ENCODE assay signal across 10 cellular contexts in the genomic region with DNA sequence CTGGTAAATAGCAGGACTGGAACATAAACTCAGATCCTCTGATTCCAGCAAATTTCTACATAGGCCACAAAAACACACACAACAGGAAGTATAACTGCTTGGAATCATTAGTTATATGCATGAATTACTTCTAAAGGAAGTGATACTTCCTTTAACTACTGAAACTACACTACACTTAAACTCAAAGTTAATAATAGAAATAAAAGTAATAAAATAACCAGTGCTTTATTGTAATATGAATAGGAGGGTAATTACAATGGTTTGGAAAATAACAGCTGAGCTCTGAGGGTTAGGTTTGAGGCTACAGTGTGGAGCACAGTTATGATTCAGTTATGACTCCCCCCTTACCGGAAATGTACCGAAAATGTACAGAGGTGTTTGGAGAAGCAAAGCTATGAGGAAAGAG. TPM values are rescaled to one million over a fixed set of nuclear protein-coding genes. Genes with fewer than 3 reads are reported as not detected.
DNase-seq lines count a peak whose midpoint lies in the region; ATAC-seq and TF ChIP-seq lines count a peak whose summit lies in the region.
"Had no signal": no experiment of that assay in that cellular context is flagged by ENCODE, and none has a peak within 500 bp of the region (broad histone marks: within the 10 kb centered on the region; RNA-seq: fewer than 3 reads in every experiment).

No MANE protein-coding gene starts in this region.

- peaks cover 0 to 8% (median 0%) of the 10 kb centered on the region in 4 donors for H3K4me1 ChIP-seq in sigmoid colon

- no peak for TF ChIP-seq EP300 in sigmoid colon (IDR thresholded peaks at IDR 0.05)

- no peak overlapping the region for H3K27ac ChIP-seq in sigmoid colon

- no peak overlapping the region for H3K4me3 ChIP-seq in sigmoid colon

- TF ChIP-seq CTCF in sigmoid colon (IDR thresholded peaks at IDR 0.05): no peak

- WGBS in sigmoid colon, 2 donors: 64 to 88% methylated on average over 2 of the region's 2 CpGs

- DNase-seq in lung microvascular endothelial cell (ENCODE audit: low read depth in 2 of 2) (peak; percentile 28 to 50), sigmoid colon (no peak), NCI-H2171 (lab: John Stamatoyannopoulos, UW) (no peak), amniotic stem cell (lab: John Stamatoyannopoulos, UW) (no peak), erythroblast (lab: John Stamatoyannopoulos, UW) (no peak)
- DNase-seq: islet precursor cell, SHP77 treated with DMSO at 0.1 percent for 48 hours had no signal

- intact Hi-C loops in sigmoid colon (cut with DNase I): no loop called here

- peak; percentile 80 for ATAC-seq in GM18520 (IDR thresholded peaks at IDR 0.05; ENCODE audit: unreplicated experiment)
- ATAC-seq in GM21619 (IDR thresholded peaks at IDR 0.05; ENCODE audit: unreplicated experiment): peak; percentile 81
- ATAC-seq in HG03558 (IDR thresholded peaks at IDR 0.05; ENCODE audit: extremely low read depth, unreplicated experiment): peak; percentile 87

- no peaks in the 10 kb centered on the region for H3K36me3 ChIP-seq in sigmoid colon

- no peak for TF ChIP-seq POLR2A in sigmoid colon (IDR thresholded peaks at IDR 0.05)
- TF ChIP-seq POLR2A in erythroblast (IDR thresholded peaks at IDR 0.05; ENCODE audit: low read length): no peak

- no peaks in the 10 kb centered on the region for H3K9me3 ChIP-seq in sigmoid colon

- H3K27me3 ChIP-seq in sigmoid colon: no peaks in the 10 kb centered on the region

RNA-seq across cellular contexts. Expression of a gene that starts 18.5 kb away (rescaled TPM):
- total RNA-seq in lung microvascular endothelial cell (8.5 and 19.6 TPM in 2 replicates), sigmoid colon (10 to 100 TPM; 32.7 to 46.7 (median 41.0) TPM)
- 10 to 100 TPM in 1 of 3 donors, 1 to 10 TPM in 2; 2.5 to 10.8 (median 6.8) TPM for polyA plus RNA-seq in sigmoid colon

RNA-seq across cellular contexts. Expression of a gene that starts 26.4 kb away (rescaled TPM):
- total RNA-seq in lung microvascular endothelial cell (18.7 and 45.0 TPM in 2 replicates), sigmoid colon (10 to 100 TPM; 21.4 to 32.1 (median 24.9) TPM)
- 10 to 100 TPM; 33.3 to 36.7 (median 36.6) TPM for polyA plus RNA-seq in sigmoid colon

Comparison
In these comparisons a context has a peak if more than half of its experiments do, and no peak if none do; other contexts are left out.
1. DNase-seq: peak in lung microvascular endothelial cell (2 of 2); none in sigmoid colon (single experiment), NCI-H2171 (single experiment), amniotic stem cell (single experiment) and erythroblast (0 of 2).
2. Peak in every context shown above with its lines, with median percentiles within 50 percentile points of each other: ATAC-seq.